11 cellular contexts compared by ENCODE assay signal in the genomic region with DNA sequence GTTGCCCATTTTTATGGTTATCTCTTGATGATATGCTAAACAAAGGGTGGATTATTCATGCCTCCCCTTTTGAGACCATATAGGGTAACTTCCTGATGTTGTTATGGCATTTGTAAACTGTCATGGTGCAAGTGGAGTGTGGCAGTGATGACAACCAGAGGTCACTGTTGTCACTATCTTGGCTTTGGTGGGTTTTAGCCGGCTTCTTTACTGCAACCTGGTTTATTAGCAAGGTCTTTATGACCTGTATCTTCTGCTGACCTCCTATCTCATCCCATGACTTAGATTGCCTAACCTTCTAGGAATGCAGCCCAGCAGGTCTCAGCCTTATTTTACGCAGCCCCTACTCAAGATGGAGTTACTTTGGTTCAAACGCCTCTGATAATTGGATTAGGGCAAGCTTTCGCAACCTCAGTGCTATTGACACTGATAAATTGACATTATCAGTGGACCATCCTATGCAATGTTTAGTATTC. TPM values are rescaled to one million over a fixed set of nuclear protein-coding genes. Genes with fewer than 3 reads are reported as not detected.
A peak's percentile ranks its signal among the peaks of the same experiment; 100 is the strongest.
DNase-seq lines count a peak whose midpoint lies in the region; ATAC-seq, FAIRE-seq and TF ChIP-seq lines count a peak whose summit lies in the region.
"Had no signal": no experiment of that assay in that cellular context is flagged by ENCODE, and none has a peak within 500 bp of the region (broad histone marks: within the 10 kb centered on the region; RNA-seq: fewer than 3 reads in every experiment).

No MANE protein-coding gene starts in this region.

- BruUV-seq in endothelial cell of umbilical vein (replicated peaks; lab: Mats Ljungman, UMichigan): no TSS peak

- no peaks in the 10 kb centered on the region for H3K79me2 ChIP-seq in endothelial cell of umbilical vein (ENCODE audit: control insufficient read depth, insufficient read depth, low read length)

- no peak for FAIRE-seq in endothelial cell of umbilical vein (lab: Jason Lieb, UNC)
- FAIRE-seq: pancreas had no signal

- H3K27me3 ChIP-seq in cardiac muscle cell (no peaks in the 10 kb centered on the region), endothelial cell of umbilical vein (ENCODE audit: control insufficient read depth in 2 of 2, insufficient read depth in 2 of 2, low read length in 2 of 2) (no peaks in the 10 kb centered on the region), vagina (no peaks in the 10 kb centered on the region)
- H3K27me3 ChIP-seq: pancreas, transverse colon had no signal

- H4K20me1 ChIP-seq in endothelial cell of umbilical vein (replicated peaks; ENCODE audit: control insufficient read depth, extremely low read depth, insufficient read depth, low read length): no peaks in the 10 kb centered on the region

- H3K27ac ChIP-seq in cardiac muscle cell: peak overlapping the region; percentile 85
- H3K27ac ChIP-seq in endothelial cell of umbilical vein (ENCODE audit: insufficient read depth, low read depth, low read length): peak overlapping the region; percentile 88
- H3K27ac ChIP-seq in vagina: peak overlapping the region; percentile 83
- H3K27ac ChIP-seq: pancreas, transverse colon had no signal

- CTCF ChIA-PET in endothelial cell of umbilical vein (lab: Charles Lee): interaction anchor here (0.8 to 3.7 kb wide), 13 partner anchors 8 to 649 kb away, joined by 3 to 85 read pairs (median 10); a partner anchor contains a TSS

- peak overlapping the region; percentile 55 for H2AFZ ChIP-seq in endothelial cell of umbilical vein (ENCODE audit: low read depth, low read length)

- H3K4me3 ChIP-seq in cardiac muscle cell: no peak overlapping the region
- H3K4me3 ChIP-seq in endothelial cell of umbilical vein (replicated peaks in 1 of 3; ENCODE audit: insufficient read depth in 1 of 3, low read depth in 1 of 3, low read length in 3 of 3): no peak overlapping the region
- no peak overlapping the region for H3K4me3 ChIP-seq in vagina
- H3K4me3 ChIP-seq: pancreas, transverse colon had no signal

- ATAC-seq in left cardiac atrium: no peak

- DNase-seq in cardiac muscle cell (ENCODE audit: low read depth in 1 of 2, low spot score in 1 of 2): peak in 1 of 2 donors; percentile 54
- no peak for DNase-seq in left cardiac atrium
- peak; percentile 32 for DNase-seq in NAMALWA (ENCODE audit: low spot score)
- DNase-seq in endothelial cell of umbilical vein (ENCODE audit: low read depth, low spot score): no peak
- DNase-seq in vagina (ENCODE audit: extremely low spot score in 2 of 2): no peak
- DNase-seq in stimulated activated CD4-positive, alpha-beta T cell treated with anti-CD3 and anti-CD28 coated beads, Interleukin-4, amount 100 ng/mL, for 4 hours: no peak
- no peak for DNase-seq in NCI-H1930 (lab: John Stamatoyannopoulos, UW)
- no peak for DNase-seq in activated effector memory CD4-positive, alpha-beta T cell treated with anti-CD3 and anti-CD28 coated beads, Interleukin-2, amount 50 U/mL, for 16 hours
- DNase-seq: activated CD4-positive, alpha-beta T cell treated with anti-CD3 and anti-CD28 coated beads, Interleukin-2, amount 10 ng/mL, durations not matched to agents 24 days and 14 days; pancreas; transverse colon had no signal

- H3K9me3 ChIP-seq in cardiac muscle cell (ENCODE audit: low read depth): no peaks in the 10 kb centered on the region
- H3K9me3 ChIP-seq in endothelial cell of umbilical vein (replicated peaks; ENCODE audit: control insufficient read depth, insufficient read depth, low read length): no peaks in the 10 kb centered on the region
- H3K9me3 ChIP-seq in vagina: no peaks in the 10 kb centered on the region
- H3K9me3 ChIP-seq: pancreas, transverse colon had no signal

- H3K36me3 ChIP-seq in cardiac muscle cell: no peaks in the 10 kb centered on the region
- no peaks in the 10 kb centered on the region for H3K36me3 ChIP-seq in endothelial cell of umbilical vein (ENCODE audit: control insufficient read depth in 2 of 2, extremely low read depth in 1 of 2, insufficient read depth in 2 of 2, low read length in 2 of 2)
- no peaks in the 10 kb centered on the region for H3K36me3 ChIP-seq in vagina
- H3K36me3 ChIP-seq: pancreas, transverse colon had no signal

- H3K9me1 ChIP-seq in endothelial cell of umbilical vein (replicated peaks; ENCODE audit: control insufficient read depth, extremely low read depth, insufficient read depth, low read length): no peaks in the 10 kb centered on the region

- intact Hi-C loops in left cardiac atrium (cut with DNase I) (loop anchor here (5.0 to 10.0 kb wide), 2 partner anchors 174 to 177 kb away; no protein-coding TSS in a partner anchor), endothelial cell of umbilical vein (cut with micrococcal nuclease) (no loop called here), vagina (cut with DNase I) (no loop called here)

- no peak overlapping the region for H3K9ac ChIP-seq in endothelial cell of umbilical vein (replicated peaks; ENCODE audit: extremely low read depth, insufficient read depth, low read length)

- TF ChIP-seq POLR2A in endothelial cell of umbilical vein (IDR thresholded peaks at IDR 0.05; ENCODE audit: low read depth, low read length) (no peak), vagina (IDR thresholded peaks at IDR 0.05) (no peak)

- TF ChIP-seq CTCF in cardiac muscle cell (IDR thresholded peaks at IDR 0.05; ENCODE audit: low read depth, low read length) (no peak), endothelial cell of umbilical vein (IDR thresholded peaks at IDR 0.05; ENCODE audit: extremely low read depth in 1 of 2, insufficient read depth in 1 of 2, low read depth in 1 of 2, low read length in 2 of 2) (no peak), vagina (IDR thresholded peaks at IDR 0.05) (no peak)

- dilution Hi-C loops in endothelial cell of umbilical vein (cut with MboI; ENCODE audit: extremely low pct_ligation_motif_present, low sequenced_read_pairs): no loop called here

- POLR2A ChIA-PET in endothelial cell of umbilical vein (lab: Charles Lee): interaction anchor here (1.1 to 2.3 kb wide), 6 partner anchors 10 to 204 kb away, joined by 4 to 9 read pairs (median 6); a partner anchor contains a TSS

- H3K4me1 ChIP-seq in cardiac muscle cell (ENCODE audit: low read depth) (peaks cover 20% of the 10 kb centered on the region), endothelial cell of umbilical vein (ENCODE audit: control insufficient read depth, extremely low read depth, insufficient read depth, low read length) (peaks cover 13% of the 10 kb centered on the region), vagina (peaks cover 19% of the 10 kb centered on the region)
- H3K4me1 ChIP-seq: pancreas had no signal

- no peak overlapping the region for H3K4me2 ChIP-seq in endothelial cell of umbilical vein (ENCODE audit: insufficient read depth, low read length)

TF ChIP-seq in endothelial cell of umbilical vein, 7 proteins besides CTCF, POLR2A, EP300 and RAD21:
- TF ChIP-seq JUN (IDR thresholded peaks at IDR 0.05; ENCODE audit: borderline replicate concordance, insufficient read depth, insufficient read length, low read depth) (no peak), GATA2 (IDR thresholded peaks at IDR 0.05; ENCODE audit: insufficient read depth, insufficient read length, low read depth, low read length) (no peak), EZH2 (IDR thresholded peaks at IDR 0.05; ENCODE audit: borderline replicate concordance, low read depth, low read length, severe bottlenecking) (no peak), FOS (IDR thresholded peaks at IDR 0.05; ENCODE audit: borderline replicate concordance, insufficient read depth, low read length) (no peak), MYC (IDR thresholded peaks at IDR 0.05; ENCODE audit: low read depth, low read length) (no peak)
- TF ChIP-seq, protein P1, sequence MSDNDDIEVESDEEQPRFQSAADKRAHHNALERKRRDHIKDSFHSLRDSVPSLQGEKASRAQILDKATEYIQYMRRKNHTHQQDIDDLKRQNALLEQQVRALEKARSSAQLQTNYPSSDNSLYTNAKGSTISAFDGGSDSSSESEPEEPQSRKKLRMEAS (IDR thresholded peaks at IDR 0.05; ENCODE audit: insufficient read depth, insufficient read length): no peak

RNA-seq across cellular contexts. Expression of a gene that starts 36.9 kb away (rescaled TPM):
- 37.8 and 45.4 TPM in 2 replicates for total RNA-seq in cardiac muscle cell
- 62.3 and 64.2 TPM in 2 replicates for polyA plus RNA-seq in cardiac muscle cell
- total RNA-seq in left cardiac atrium: 100 to 1,000 TPM; 113 to 114 TPM
- 65.4 and 66.7 TPM in 2 replicates for total RNA-seq in endothelial cell of umbilical vein
- polyA plus RNA-seq in endothelial cell of umbilical vein: 22.3 and 25.2 TPM in 2 replicates
- polyA plus RNA-seq in endothelial cell of umbilical vein (2011; cell fraction: cytosol; rRNA removed): 23.7 and 25.2 TPM in 2 replicates
- polyA plus RNA-seq in endothelial cell of umbilical vein (2011; cell fraction: nucleus; rRNA removed): 17.6 and 19.2 TPM in 2 replicates
- polyA plus RNA-seq in endothelial cell of umbilical vein (2012): 73.5 and 76.5 TPM in 2 replicates
- 7.7 and 9.1 TPM in 2 replicates for polyA minus RNA-seq in endothelial cell of umbilical vein
- polyA minus RNA-seq in endothelial cell of umbilical vein (2011; cell fraction: cytosol; rRNA and poly(A)+ RNA removed): 8.4 TPM
- polyA minus RNA-seq in endothelial cell of umbilical vein (2011; cell fraction: nucleus; rRNA and poly(A)+ RNA removed): 7.2 and 11.8 TPM in 2 replicates
- total RNA-seq in vagina: 69.0 TPM

RNA-seq across cellular contexts. Expression of a gene that starts 37.8 kb away (rescaled TPM):
- 15.7 and 19.9 TPM in 2 replicates for total RNA-seq in cardiac muscle cell
- 8.4 and 10.2 TPM in 2 replicates for polyA plus RNA-seq in cardiac muscle cell
- 1 to 10 TPM; 6.2 to 8.3 TPM for total RNA-seq in left cardiac atrium
- 20.3 and 26.6 TPM in 2 replicates for total RNA-seq in endothelial cell of umbilical vein
- polyA plus RNA-seq in endothelial cell of umbilical vein: 4.5 and 6.1 TPM in 2 replicates
- polyA plus RNA-seq in endothelial cell of umbilical vein (2011; cell fraction: cytosol; rRNA removed): 6.6 and 8.2 TPM in 2 replicates
- 13.1 and 14.7 TPM in 2 replicates for polyA plus RNA-seq in endothelial cell of umbilical vein (2011; cell fraction: nucleus; rRNA removed)
- 28.5 and 29.7 TPM in 2 replicates for polyA plus RNA-seq in endothelial cell of umbilical vein (2012)
- 12.2 and 12.4 TPM in 2 replicates for polyA minus RNA-seq in endothelial cell of umbilical vein
- 2.0 TPM for polyA minus RNA-seq in endothelial cell of umbilical vein (2011; cell fraction: cytosol; rRNA and poly(A)+ RNA removed)
- polyA minus RNA-seq in endothelial cell of umbilical vein (2011; cell fraction: nucleus; rRNA and poly(A)+ RNA removed): 12.6 and 34.8 TPM in 2 replicates
- 18.4 TPM for total RNA-seq in vagina

Comparison
In these comparisons a context has a peak if more than half of its experiments do, and no peak if none do; other contexts are left out.
1. intact Hi-C loops: an anchor here in left cardiac atrium (5.0 to 10.0 kb wide); none called in endothelial cell of umbilical vein and vagina.